In the genomic region with DNA sequence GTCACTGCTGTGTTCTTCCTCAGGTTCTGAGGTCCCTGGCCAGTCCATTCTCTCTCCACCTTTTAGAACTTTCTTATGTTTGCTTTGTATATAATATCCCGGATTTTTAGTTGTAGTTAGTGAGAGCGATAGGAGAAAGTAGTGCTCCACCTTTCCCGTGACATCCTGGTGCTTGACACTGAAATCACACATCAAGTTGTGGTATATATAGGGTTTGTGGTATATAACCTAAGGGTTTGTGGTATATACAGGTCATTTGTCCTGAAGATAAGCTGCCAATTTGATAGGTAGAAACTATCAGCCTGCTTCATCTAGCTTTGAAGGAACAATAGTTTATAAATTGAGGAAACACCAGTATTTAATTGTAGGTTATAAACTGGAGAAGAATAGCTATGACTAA, we compare ENCODE assay signal across 38 cellular contexts. TPM values are rescaled to one million over a fixed set of nuclear protein-coding genes. Genes with fewer than 3 reads are reported as not detected.
"Had no signal": no experiment of that assay in that cellular context is flagged by ENCODE, and none has a peak within 500 bp of the region (broad histone marks: within the 10 kb centered on the region; RNA-seq: fewer than 3 reads in every experiment).

No MANE protein-coding gene starts in this region.

- FAIRE-seq: bronchial epithelial cell had no signal

- H3K27ac Mint-ChIP-seq: activated naive CD4-positive, alpha-beta T cell treated with anti-CD3 and anti-CD28 coated beads for 36 hours; activated naive CD4-positive, alpha-beta T cell treated with anti-CD3 and anti-CD28 coated beads, Interleukin-2, amount 50 U/mL, for 24 hours; activated naive CD4-positive, alpha-beta T cell treated with anti-CD3 and anti-CD28 coated beads, Interleukin-2, amount 50 U/mL, for 72 hours; activated naive CD8-positive, alpha-beta T cell; activated naive CD8-positive, alpha-beta T cell treated with anti-CD3 and anti-CD28 coated beads for 36 hours; activated naive CD8-positive, alpha-beta T cell treated with anti-CD3 and anti-CD28 coated beads, Interleukin-2, amount 10 ng/mL, durations not matched to agents 7 days and 5 days; activated naive CD8-positive, alpha-beta T cell treated with anti-CD3 and anti-CD28 coated beads, Interleukin-2, amount 50 U/mL, for 24 hours; activated T-cell treated with anti-CD3 and anti-CD28 coated beads, Interleukin-2, amount 50 U/mL, for 24 hours; activated T-cell treated with anti-CD3 and anti-CD28 coated beads, Interleukin-2, amount 50 U/mL, for 72 hours; activated T-helper 1 cell treated with anti-CD3 and anti-CD28 coated beads, Interleukin-12 subunit alpha, Interleukin-12 subunit beta, Interleukin-2, Interleukin-4 antibody, amounts not matched to agents 30 ng/mL and 10 ng/mL and 1 ng/mL, durations not matched to agents 14 hours and 24 hours and 36 hours; activated T-helper 17 cell treated with anti-CD3 and anti-CD28 coated beads, Interleukin-2, amount 50 U/mL, for 72 hours; activated T-helper 2 cell treated with anti-CD3 and anti-CD28 coated beads, Interferon-gamma antibody, Interleukin-2, Interleukin-4, amounts not matched to agents 10 μg/mL and 5 μg/mL and 100 μg/mL, durations not matched to agents 14 hours and 24 hours and 36 hours; brain had no signal

- H3K27me3 ChIP-seq: adrenal gland, ascending aorta, body of pancreas, brain microvascular endothelial cell, cardiac muscle cell had no signal

- H3K27ac ChIP-seq: adrenal gland, ascending aorta, body of pancreas, brain microvascular endothelial cell, cardiac muscle cell had no signal

- H3K27me3 Mint-ChIP-seq: activated naive CD4-positive, alpha-beta T cell treated with anti-CD3 and anti-CD28 coated beads, Interleukin-2, amount 50 U/mL, for 24 hours; activated naive CD8-positive, alpha-beta T cell; activated naive CD8-positive, alpha-beta T cell treated with anti-CD3 and anti-CD28 coated beads for 36 hours; activated naive CD8-positive, alpha-beta T cell treated with anti-CD3 and anti-CD28 coated beads, Interleukin-2, amount 10 ng/mL, durations not matched to agents 7 days and 5 days; activated naive CD8-positive, alpha-beta T cell treated with anti-CD3 and anti-CD28 coated beads, Interleukin-2, amount 50 U/mL, for 24 hours; activated T-cell treated with anti-CD3 and anti-CD28 coated beads, Interleukin-2, amount 50 U/mL, for 24 hours; activated T-helper 17 cell treated with anti-CD3 and anti-CD28 coated beads, Interleukin-2, amount 50 U/mL, for 72 hours; brain; central memory CD8-positive, alpha-beta T cell had no signal

- H3K4me1 ChIP-seq: adrenal gland, ascending aorta, body of pancreas had no signal

- H3K4me3 Mint-ChIP-seq: activated naive CD4-positive, alpha-beta T cell treated with anti-CD3 and anti-CD28 coated beads for 36 hours; activated naive CD4-positive, alpha-beta T cell treated with anti-CD3 and anti-CD28 coated beads, Interleukin-2, amount 50 U/mL, for 24 hours; activated naive CD8-positive, alpha-beta T cell; activated naive CD8-positive, alpha-beta T cell treated with anti-CD3 and anti-CD28 coated beads for 36 hours; activated naive CD8-positive, alpha-beta T cell treated with anti-CD3 and anti-CD28 coated beads, Interleukin-2, amount 10 ng/mL, durations not matched to agents 7 days and 5 days; activated naive CD8-positive, alpha-beta T cell treated with anti-CD3 and anti-CD28 coated beads, Interleukin-2, amount 50 U/mL, for 24 hours; activated T-cell treated with anti-CD3 and anti-CD28 coated beads, Interleukin-2, amount 50 U/mL, for 24 hours; activated T-cell treated with anti-CD3 and anti-CD28 coated beads, Interleukin-2, amount 50 U/mL, for 4 hours; activated T-cell treated with anti-CD3 and anti-CD28 coated beads, Interleukin-2, amount 50 U/mL, for 72 hours; activated T-helper 1 cell treated with anti-CD3 and anti-CD28 coated beads, Interleukin-12 subunit alpha, Interleukin-12 subunit beta, Interleukin-2, Interleukin-4 antibody, amounts not matched to agents 30 ng/mL and 10 ng/mL and 1 ng/mL, durations not matched to agents 14 hours and 24 hours and 36 hours; activated T-helper 17 cell treated with anti-CD3 and anti-CD28 coated beads, Interleukin-2, amount 50 U/mL, for 72 hours; brain; central memory CD8-positive, alpha-beta T cell had no signal

- H3K4me3 ChIP-seq: adrenal gland, ascending aorta, body of pancreas, cardiac muscle cell had no signal

- DNase-seq: activated effector memory CD4-positive, alpha-beta T cell treated with anti-CD3 and anti-CD28 coated beads, Interleukin-2, amount 50 U/mL, for 16 hours; activated effector memory CD4-positive, alpha-beta T cell treated with Interleukin-2 at 50 U/mL for 16 hours; activated gamma-delta T cell; activated gamma-delta T cell treated with Interleukin-2 at 50 U/mL for 16 hours; activated naive CD4-positive, alpha-beta T cell; activated naive CD4-positive, alpha-beta T cell treated with anti-CD3 and anti-CD28 coated beads for 36 hours; activated naive CD4-positive, alpha-beta T cell treated with anti-CD3 and anti-CD28 coated beads, Interleukin-2, amount 50 U/mL, for 16 hours; activated naive CD4-positive, alpha-beta T cell treated with Interleukin-2 at 50 U/mL for 16 hours; activated naive CD8-positive, alpha-beta T cell treated with anti-CD3 and anti-CD28 coated beads for 36 hours; activated naive CD8-positive, alpha-beta T cell treated with anti-CD3 and anti-CD28 coated beads, Interleukin-2, amount 10 ng/mL, durations not matched to agents 7 days and 5 days; activated naive CD8-positive, alpha-beta T cell treated with anti-CD3 and anti-CD28 coated beads, Interleukin-2, amount 50 U/mL, for 24 hours; activated T-cell treated with anti-CD3 and anti-CD28 coated beads for 4 hours; activated T-cell treated with anti-CD3 and anti-CD28 coated beads, Interleukin-2, amount 50 U/mL, for 1 hour; activated T-cell treated with anti-CD3 and anti-CD28 coated beads, Interleukin-2, amount 50 U/mL, for 24 hours; activated T-cell treated with anti-CD3 and anti-CD28 coated beads, Interleukin-2, amount 50 U/mL, for 4 hours; activated T-cell treated with anti-CD3 and anti-CD28 coated beads, Interleukin-2, amount 50 U/mL, for 48 hours; activated T-cell treated with anti-CD3 and anti-CD28 coated beads, Interleukin-2, amount 50 U/mL, for 72 hours; adrenal gland; amniotic stem cell; amygdala; anterior cingulate cortex; aorta; body of pancreas; brain microvascular endothelial cell; caudate nucleus; central memory CD4-positive, alpha-beta T cell; cerebellar nuclear complex had no signal

- ATAC-seq: activated naive CD4-positive, alpha-beta T cell treated with anti-CD3 and anti-CD28 coated beads, Interleukin-2, amount 50 U/mL, for 72 hours; activated naive CD8-positive, alpha-beta T cell treated with anti-CD3 and anti-CD28 coated beads, Interleukin-2, amount 50 U/mL, for 24 hours; activated T-cell treated with anti-CD3 and anti-CD28 coated beads, Interleukin-2, amount 50 U/mL, for 4 hours; activated T-cell treated with anti-CD3 and anti-CD28 coated beads, Interleukin-2, amount 50 U/mL, for 72 hours; activated T-helper 17 cell treated with anti-CD3 and anti-CD28 coated beads, Interleukin-2, amount 50 U/mL, for 72 hours; body of pancreas had no signal

- H3K4me1 Mint-ChIP-seq: activated naive CD4-positive, alpha-beta T cell treated with anti-CD3 and anti-CD28 coated beads, Interleukin-2, amount 50 U/mL, for 24 hours; activated naive CD8-positive, alpha-beta T cell treated with anti-CD3 and anti-CD28 coated beads for 36 hours; activated naive CD8-positive, alpha-beta T cell treated with anti-CD3 and anti-CD28 coated beads, Interleukin-2, amount 10 ng/mL, durations not matched to agents 7 days and 5 days; activated naive CD8-positive, alpha-beta T cell treated with anti-CD3 and anti-CD28 coated beads, Interleukin-2, amount 50 U/mL, for 24 hours; activated T-helper 17 cell treated with anti-CD3 and anti-CD28 coated beads, Interleukin-2, amount 50 U/mL, for 72 hours; brain; central memory CD8-positive, alpha-beta T cell had no signal

- H3K36me3 ChIP-seq: adrenal gland, brain microvascular endothelial cell, cardiac muscle cell had no signal

RNA-seq across cellular contexts. Expression of a gene that starts 53.8 kb away (rescaled TPM):
- total RNA-seq: ascending aorta had no signal
